17 cellular contexts compared by ENCODE assay signal in genomic region chr4:54669831-54670230, GRCh38. TPM values are rescaled to one million over a fixed set of nuclear protein-coding genes. Genes with fewer than 3 reads are reported as not detected.
"Had no signal": no experiment of that assay in that cellular context is flagged by ENCODE, and none has a peak within 500 bp of the region (broad histone marks: within the 10 kb centered on the region; RNA-seq: fewer than 3 reads in every experiment).

No MANE protein-coding gene starts in this region.

- H3K4me1 Mint-ChIP-seq: activated naive CD8-positive, alpha-beta T cell treated with anti-CD3 and anti-CD28 coated beads, Interleukin-2, amount 10 ng/mL, durations not matched to agents 7 days and 5 days had no signal

- H3K27me3 ChIP-seq: brain microvascular endothelial cell, left lung, neutrophil, tibial artery had no signal

- H3K9me3 Mint-ChIP-seq: activated naive CD8-positive, alpha-beta T cell treated with anti-CD3 and anti-CD28 coated beads, Interleukin-2, amount 10 ng/mL, durations not matched to agents 7 days and 5 days; naive B cell had no signal

- H3K79me2 ChIP-seq: parathyroid adenoma had no signal

- H3K27ac ChIP-seq: brain microvascular endothelial cell, epithelial cell of prostate, gastroesophageal sphincter, left lung, neutrophil, parathyroid adenoma, tibial artery had no signal

- H3K27ac Mint-ChIP-seq: activated naive CD8-positive, alpha-beta T cell treated with anti-CD3 and anti-CD28 coated beads, Interleukin-2, amount 10 ng/mL, durations not matched to agents 7 days and 5 days; stimulated activated naive B cell treated with anti-CD40 and anti-IgM and Interleukin-4, amounts not matched to agents 10 μg/mL and 1 μg/mL and 100 μg/mL, for 72 hours had no signal

- H3K9ac ChIP-seq: parathyroid adenoma had no signal

- H3K4me3 ChIP-seq: gastroesophageal sphincter, left lung, tibial artery had no signal

- ATAC-seq: gastroesophageal sphincter; left lung; stimulated activated naive B cell treated with anti-CD40 and anti-IgM and Interleukin-4, amounts not matched to agents 10 μg/mL and 1 μg/mL and 100 μg/mL, for 72 hours had no signal

- H2AFZ ChIP-seq: parathyroid adenoma had no signal

- H3K4me1 ChIP-seq: gastroesophageal sphincter, left lung, parathyroid adenoma, tibial artery had no signal

- H3K36me3 ChIP-seq: brain microvascular endothelial cell, gastroesophageal sphincter, left lung, neutrophil, tibial artery had no signal

- H3K9me3 ChIP-seq: gastroesophageal sphincter, left lung, neutrophil, tibial artery had no signal

- DNase-seq: activated CD4-positive, CD25-positive, alpha-beta regulatory T cell treated with anti-CD3 and anti-CD28 coated beads, Interleukin-2, amount 50 U/mL, for 72 hours; activated naive CD4-positive, alpha-beta T cell; activated naive CD8-positive, alpha-beta T cell treated with anti-CD3 and anti-CD28 coated beads, Interleukin-2, amount 10 ng/mL, durations not matched to agents 7 days and 5 days; brain microvascular endothelial cell; cerebellar nuclear complex; effector memory CD4-positive, alpha-beta T cell; islet precursor cell; left lung; mammary epithelial cell; naive B cell; stimulated activated CD4-positive, alpha-beta T cell treated with anti-CD3 and anti-CD28 coated beads, Interleukin-4, amount 100 ng/mL, for 1 hour; stimulated activated naive B cell treated with anti-CD40 and anti-IgM and Interleukin-4, amounts not matched to agents 10 μg/mL and 1 μg/mL and 100 μg/mL, for 72 hours; tibial artery had no signal

- H3K36me3 Mint-ChIP-seq: activated naive CD8-positive, alpha-beta T cell treated with anti-CD3 and anti-CD28 coated beads, Interleukin-2, amount 10 ng/mL, durations not matched to agents 7 days and 5 days; naive B cell; stimulated activated naive B cell treated with anti-CD40 and anti-IgM and Interleukin-4, amounts not matched to agents 10 μg/mL and 1 μg/mL and 100 μg/mL, for 72 hours had no signal

- H3K4me3 Mint-ChIP-seq: activated naive CD8-positive, alpha-beta T cell treated with anti-CD3 and anti-CD28 coated beads, Interleukin-2, amount 10 ng/mL, durations not matched to agents 7 days and 5 days; naive B cell; stimulated activated naive B cell treated with anti-CD40 and anti-IgM and Interleukin-4, amounts not matched to agents 10 μg/mL and 1 μg/mL and 100 μg/mL, for 72 hours had no signal

RNA-seq across cellular contexts. Expression of gene KIT, which starts 12.1 kb away (rescaled TPM):
- polyA plus RNA-seq: mammary epithelial cell had no signal
